8 cellular contexts compared by ENCODE assay signal in genomic region chr9:4228606-4229005, GRCh38.
DNase-seq lines count a peak whose midpoint lies in the region; TF ChIP-seq lines count a peak whose summit lies in the region.

No MANE protein-coding gene starts in this region.

- H3K36me3 ChIP-seq in OCI-LY3 (replicated peaks; ENCODE audit: low read depth, low read length): no peaks in the 10 kb centered on the region
- H3K36me3 ChIP-seq in spleen: no peaks in the 10 kb centered on the region

- no peak overlapping the region for H3K9ac ChIP-seq in OCI-LY3 (ENCODE audit: low read length)

- H3K27me3 ChIP-seq in OCI-LY3 (ENCODE audit: low read depth, low read length): no peaks in the 10 kb centered on the region
- H3K27me3 ChIP-seq in spleen (replicated peaks in 1 of 7): peaks cover 0 to 10% (median 0%) of the 10 kb centered on the region in 7 donors

- no peak overlapping the region for H3K27ac ChIP-seq in OCI-LY3 (ENCODE audit: low read length)
- no peak overlapping the region for H3K27ac ChIP-seq in spleen

- H3K4me1 ChIP-seq in OCI-LY3 (ENCODE audit: low read length): no peaks in the 10 kb centered on the region
- H3K4me1 ChIP-seq in spleen: no peaks in the 10 kb centered on the region

- TF ChIP-seq CTCF in OCI-LY3 (IDR thresholded peaks at IDR 0.05; ENCODE audit: low read depth, low read length) (peak; percentile 62), fibroblast of pulmonary artery (IDR thresholded peaks at IDR 0.05; ENCODE audit: low read length, missing control alignments) (peak; percentile 83), spleen (IDR thresholded peaks at IDR 0.05 in 8 of 11, conservative IDR thresholded peaks at IDR 0.05 in 3 of 11) (peak in 6 of 11 experiments; percentile 19 to 48 (median 32))

- no peak overlapping the region for H3K4me2 ChIP-seq in OCI-LY3 (ENCODE audit: low read length)

- H4K20me1 ChIP-seq in OCI-LY3 (ENCODE audit: insufficient read depth, low read length): no peaks in the 10 kb centered on the region

- WGBS in spleen, 5 donors: 88 to 100% (median 94%) methylated on average over 1 of the region's 1 CpG

- DNase-seq in NCI-H446 (lab: John Stamatoyannopoulos, UW): peak; percentile 31 to 64
- DNase-seq in NCI-H446 treated with DMSO at 0.1 percent for 48 hours (lab: John Stamatoyannopoulos, UW): no peak
- DNase-seq in fibroblast of pulmonary artery (ENCODE audit: low read depth): peak; percentile 69
- no peak for DNase-seq in spleen
- DNase-seq in activated CD8-positive, alpha-beta memory T cell treated with anti-CD3 and anti-CD28 coated beads for 24 hours: no peak
- no peak for DNase-seq in activated CD8-positive, alpha-beta memory T cell treated with anti-CD3 and anti-CD28 coated beads, Interleukin-2, amount 50 U/mL, for 4 hours
- DNase-seq in NCI-H2029 treated with DMSO at 0.1 percent for 48 hours (lab: John Stamatoyannopoulos, UW): no peak

- intact Hi-C loops in spleen (cut with DNase I; ENCODE audit: low total_unique reads): no loop called here

- TF ChIP-seq POLR2A in spleen (IDR thresholded peaks at IDR 0.05): no peak

- H3K4me3 ChIP-seq in OCI-LY3 (ENCODE audit: low read length) (no peak overlapping the region), fibroblast of pulmonary artery (replicated peaks; ENCODE audit: low read depth, low read length) (no peak overlapping the region), spleen (no peak overlapping the region)

- no peak overlapping the region for H2AFZ ChIP-seq in OCI-LY3 (ENCODE audit: low read depth, low read length)

- no peaks in the 10 kb centered on the region for H3K9me3 ChIP-seq in OCI-LY3 (ENCODE audit: insufficient read depth, low read length)
- H3K9me3 ChIP-seq in spleen: peaks cover 0 to 5% (median 0%) of the 10 kb centered on the region in 8 donors

- H3K79me2 ChIP-seq in OCI-LY3 (ENCODE audit: low read length): no peaks in the 10 kb centered on the region

Comparison
In these comparisons a context has a peak if more than half of its experiments do, and no peak if none do; other contexts are left out.
1. DNase-seq: peak in NCI-H446 (2 of 2) and fibroblast of pulmonary artery (single experiment); none in NCI-H446 treated with DMSO at 0.1 percent for 48 hours (single experiment), spleen (single experiment), activated CD8-positive, alpha-beta memory T cell treated with anti-CD3 and anti-CD28 coated beads for 24 hours (single experiment), activated CD8-positive, alpha-beta memory T cell treated with anti-CD3 and anti-CD28 coated beads, Interleukin-2, amount 50 U/mL, for 4 hours (single experiment) and NCI-H2029 treated with DMSO at 0.1 percent for 48 hours (single experiment).
2. CTCF ChIP-seq: peak in every context shown above with its lines; median percentile 83 in fibroblast of pulmonary artery; 62 in OCI-LY3; 32 in spleen.